8 cellular contexts compared by ENCODE assay signal in genomic region chr11:65586676-65587075, GRCh38. TPM values are rescaled to one million over a fixed set of nuclear protein-coding genes. Genes with fewer than 3 reads are reported as not detected.
DNase-seq lines count a peak whose midpoint lies in the region; ATAC-seq, FAIRE-seq and TF ChIP-seq lines count a peak whose summit lies in the region.

No MANE protein-coding gene starts in this region.

- no peak for ATAC-seq in activated CD8-positive, alpha-beta memory T cell treated with anti-CD3 and anti-CD28 coated beads, Interleukin-2, amount 10 ng/mL, durations not matched to agents 7 days and 5 days
- no peak for ATAC-seq in thoracic aorta (ENCODE audit: insufficient number of reproducible peaks, low FRiP score, low read depth)
- no peak for ATAC-seq in GM18867 (IDR thresholded peaks at IDR 0.05; ENCODE audit: unreplicated experiment)

- H3K27ac Mint-ChIP-seq in activated CD8-positive, alpha-beta memory T cell treated with anti-CD3 and anti-CD28 coated beads, Interleukin-2, amount 10 ng/mL, durations not matched to agents 7 days and 5 days = peak overlapping the region; percentile 60
- peak overlapping the region; percentile 25 for H3K27ac Mint-ChIP-seq in activated T-helper 2 cell treated with anti-CD3 and anti-CD28 coated beads, Interferon-gamma antibody, Interleukin-2, Interleukin-4, amounts not matched to agents 10 μg/mL and 5 μg/mL and 100 μg/mL, durations not matched to agents 14 hours and 24 hours and 36 hours

- H3K27me3 ChIP-seq in right atrium auricular region (no peaks in the 10 kb centered on the region), thoracic aorta (replicated peaks; ENCODE audit: insufficient read depth) (no peaks in the 10 kb centered on the region)

- H3K4me1 ChIP-seq in right atrium auricular region (peaks cover 0 to 49% of the 10 kb centered on the region in 2 donors), thoracic aorta (ENCODE audit: control insufficient read depth in 1 of 2, low read depth in 2 of 2) (peaks cover 24 to 36% of the 10 kb centered on the region in 2 donors)

- no peaks in the 10 kb centered on the region for H3K9me3 ChIP-seq in right atrium auricular region
- H3K9me3 ChIP-seq in thoracic aorta = no peaks in the 10 kb centered on the region

- H3K4me3 ChIP-seq in right atrium auricular region = no peak overlapping the region
- H3K4me3 ChIP-seq in thoracic aorta = peak overlapping the region; percentile 39

- intact Hi-C loops in activated T-helper 2 cell treated with anti-CD3 and anti-CD28 coated beads, Interferon-gamma antibody, Interleukin-2, Interleukin-4, amounts not matched to agents 10 μg/mL and 5 μg/mL and 100 μg/mL, durations not matched to agents 14 hours and 24 hours and 36 hours (cut with micrococcal nuclease) = no loop called here

- no peak for TF ChIP-seq CTCF in right atrium auricular region (IDR thresholded peaks at IDR 0.05)
- TF ChIP-seq CTCF in thoracic aorta (IDR thresholded peaks at IDR 0.05) = no peak
- TF ChIP-seq CTCF in D721Med (IDR thresholded peaks at IDR 0.05; ENCODE audit: insufficient read depth, missing control alignments) = no peak

- H3K27me3 Mint-ChIP-seq in activated CD8-positive, alpha-beta memory T cell treated with anti-CD3 and anti-CD28 coated beads, Interleukin-2, amount 10 ng/mL, durations not matched to agents 7 days and 5 days = no peaks in the 10 kb centered on the region
- no peaks in the 10 kb centered on the region for H3K27me3 Mint-ChIP-seq in activated T-helper 2 cell treated with anti-CD3 and anti-CD28 coated beads, Interferon-gamma antibody, Interleukin-2, Interleukin-4, amounts not matched to agents 10 μg/mL and 5 μg/mL and 100 μg/mL, durations not matched to agents 14 hours and 24 hours and 36 hours (ENCODE audit: low read depth)

- H3K9me3 Mint-ChIP-seq in activated CD8-positive, alpha-beta memory T cell treated with anti-CD3 and anti-CD28 coated beads, Interleukin-2, amount 10 ng/mL, durations not matched to agents 7 days and 5 days (ENCODE audit: low read depth) = no peaks in the 10 kb centered on the region
- no peaks in the 10 kb centered on the region for H3K9me3 Mint-ChIP-seq in activated T-helper 2 cell treated with anti-CD3 and anti-CD28 coated beads, Interferon-gamma antibody, Interleukin-2, Interleukin-4, amounts not matched to agents 10 μg/mL and 5 μg/mL and 100 μg/mL, durations not matched to agents 14 hours and 24 hours and 36 hours

- H3K27ac ChIP-seq in right atrium auricular region (peak overlapping the region; percentile 42 to 70), thoracic aorta (peak overlapping the region; percentile 75 to 85)

- no peak for DNase-seq in activated CD8-positive, alpha-beta memory T cell treated with anti-CD3 and anti-CD28 coated beads, Interleukin-2, amount 10 ng/mL, durations not matched to agents 7 days and 5 days
- DNase-seq in activated CD8-positive, alpha-beta memory T cell treated with anti-CD3 and anti-CD28 coated beads, Interleukin-2, amount 50 U/mL, for 48 hours = no peak
- DNase-seq in activated T-helper 2 cell treated with anti-CD3 and anti-CD28 coated beads, Interferon-gamma antibody, Interleukin-2, Interleukin-4, amounts not matched to agents 10 μg/mL and 5 μg/mL and 100 μg/mL, durations not matched to agents 14 hours and 24 hours and 36 hours (ENCODE audit: low spot score) = no peak
- DNase-seq in right atrium auricular region (ENCODE audit: low spot score) (no peak), thoracic aorta (ENCODE audit: low spot score) (no peak), D721Med (ENCODE audit: insufficient read length, low spot score) (no peak)
- DNase-seq in stimulated activated CD4-positive, alpha-beta T cell treated with anti-CD3 and anti-CD28 coated beads, Interleukin-4, amount 100 ng/mL, for 1 hour = no peak

- peaks cover 57% of the 10 kb centered on the region for H3K4me1 Mint-ChIP-seq in activated CD8-positive, alpha-beta memory T cell treated with anti-CD3 and anti-CD28 coated beads, Interleukin-2, amount 10 ng/mL, durations not matched to agents 7 days and 5 days
- peaks cover 37% of the 10 kb centered on the region for H3K4me1 Mint-ChIP-seq in activated T-helper 2 cell treated with anti-CD3 and anti-CD28 coated beads, Interferon-gamma antibody, Interleukin-2, Interleukin-4, amounts not matched to agents 10 μg/mL and 5 μg/mL and 100 μg/mL, durations not matched to agents 14 hours and 24 hours and 36 hours (ENCODE audit: low read depth)

- peaks cover 33% of the 10 kb centered on the region for H3K36me3 ChIP-seq in right atrium auricular region
- H3K36me3 ChIP-seq in thoracic aorta = peaks cover 49% of the 10 kb centered on the region

- H3K36me3 Mint-ChIP-seq in activated CD8-positive, alpha-beta memory T cell treated with anti-CD3 and anti-CD28 coated beads, Interleukin-2, amount 10 ng/mL, durations not matched to agents 7 days and 5 days = peaks cover 28% of the 10 kb centered on the region
- H3K36me3 Mint-ChIP-seq in activated T-helper 2 cell treated with anti-CD3 and anti-CD28 coated beads, Interferon-gamma antibody, Interleukin-2, Interleukin-4, amounts not matched to agents 10 μg/mL and 5 μg/mL and 100 μg/mL, durations not matched to agents 14 hours and 24 hours and 36 hours (ENCODE audit: low read depth) = peaks cover 70% of the 10 kb centered on the region

- FAIRE-seq in D721Med (lab: Jason Lieb, UNC) = no peak

- H3K4me3 Mint-ChIP-seq in activated CD8-positive, alpha-beta memory T cell treated with anti-CD3 and anti-CD28 coated beads, Interleukin-2, amount 10 ng/mL, durations not matched to agents 7 days and 5 days = no peak overlapping the region
- peak overlapping the region; percentile 17 for H3K4me3 Mint-ChIP-seq in activated T-helper 2 cell treated with anti-CD3 and anti-CD28 coated beads, Interferon-gamma antibody, Interleukin-2, Interleukin-4, amounts not matched to agents 10 μg/mL and 5 μg/mL and 100 μg/mL, durations not matched to agents 14 hours and 24 hours and 36 hours (ENCODE audit: low read depth)

- CTCF ChIA-PET in activated CD8-positive, alpha-beta memory T cell treated with anti-CD3 and anti-CD28 coated beads, Interleukin-2, amount 10 ng/mL, durations not matched to agents 7 days and 5 days (lab: Charles Lee) = interaction anchor here (0.7 to 12.7 kb wide), 10 partner anchors 9 to 723 kb away, joined by 3 to 209 read pairs (median 7); partner anchors contain the start of genes CAPN1, EHBP1L1, FAM89B and MAP3K11

RNA-seq across cellular contexts. Expression of gene KCNK7, which starts 8.9 kb away (rescaled TPM):
- 1 to 10 TPM in 1 of 2 experiments, under 1 TPM in 1; 0.80 to 1.1 TPM for total RNA-seq in activated CD8-positive, alpha-beta memory T cell treated with anti-CD3 and anti-CD28 coated beads, Interleukin-2, amount 10 ng/mL, durations not matched to agents 7 days and 5 days
- 0.78 and 2.0 TPM in 2 replicates for total RNA-seq in activated T-helper 2 cell treated with anti-CD3 and anti-CD28 coated beads, Interferon-gamma antibody, Interleukin-2, Interleukin-4, amounts not matched to agents 10 μg/mL and 5 μg/mL and 100 μg/mL, durations not matched to agents 14 hours and 24 hours and 36 hours
- total RNA-seq in right atrium auricular region (under 1 TPM in 1 of 2 donors, not detected in 1; 0.39 TPM), thoracic aorta (under 1 TPM in 1 of 2 donors, not detected in 1; 0.95 TPM)

RNA-seq across cellular contexts. Expression of gene EHBP1L1, which starts 10.8 kb away (rescaled TPM):
- total RNA-seq in activated CD8-positive, alpha-beta memory T cell treated with anti-CD3 and anti-CD28 coated beads, Interleukin-2, amount 10 ng/mL, durations not matched to agents 7 days and 5 days = 100 to 1,000 TPM; 138 to 140 TPM
- total RNA-seq in activated T-helper 2 cell treated with anti-CD3 and anti-CD28 coated beads, Interferon-gamma antibody, Interleukin-2, Interleukin-4, amounts not matched to agents 10 μg/mL and 5 μg/mL and 100 μg/mL, durations not matched to agents 14 hours and 24 hours and 36 hours = 163 and 168 TPM in 2 replicates
- total RNA-seq in right atrium auricular region (10 to 100 TPM; 20.5 to 85.3 TPM), thoracic aorta (100 to 1,000 TPM; 286 to 395 TPM)

RNA-seq across cellular contexts. Expression of gene FAM89B, which starts 14.3 kb away (rescaled TPM):
- 10 to 100 TPM; 36.6 to 54.2 TPM for total RNA-seq in activated CD8-positive, alpha-beta memory T cell treated with anti-CD3 and anti-CD28 coated beads, Interleukin-2, amount 10 ng/mL, durations not matched to agents 7 days and 5 days
- 31.5 and 32.0 TPM in 2 replicates for total RNA-seq in activated T-helper 2 cell treated with anti-CD3 and anti-CD28 coated beads, Interferon-gamma antibody, Interleukin-2, Interleukin-4, amounts not matched to agents 10 μg/mL and 5 μg/mL and 100 μg/mL, durations not matched to agents 14 hours and 24 hours and 36 hours
- total RNA-seq in right atrium auricular region (10 to 100 TPM; 25.7 to 51.0 TPM), thoracic aorta (100 to 1,000 TPM in 1 of 2 donors, 10 to 100 TPM in 1; 53.3 to 127 TPM)

RNA-seq across cellular contexts. Expression of gene ZNRD2, which starts 16.4 kb away (rescaled TPM):
- 10 to 100 TPM; 42.1 to 45.5 TPM for total RNA-seq in activated CD8-positive, alpha-beta memory T cell treated with anti-CD3 and anti-CD28 coated beads, Interleukin-2, amount 10 ng/mL, durations not matched to agents 7 days and 5 days
- 63.6 and 63.8 TPM in 2 replicates for total RNA-seq in activated T-helper 2 cell treated with anti-CD3 and anti-CD28 coated beads, Interferon-gamma antibody, Interleukin-2, Interleukin-4, amounts not matched to agents 10 μg/mL and 5 μg/mL and 100 μg/mL, durations not matched to agents 14 hours and 24 hours and 36 hours
- total RNA-seq in right atrium auricular region = 10 to 100 TPM; 36.1 to 50.6 TPM
- 10 to 100 TPM; 38.4 to 51.7 TPM for total RNA-seq in thoracic aorta

RNA-seq across cellular contexts. Expression of gene MAP3K11, which starts 27.3 kb away (rescaled TPM):
- total RNA-seq in activated CD8-positive, alpha-beta memory T cell treated with anti-CD3 and anti-CD28 coated beads, Interleukin-2, amount 10 ng/mL, durations not matched to agents 7 days and 5 days = 10 to 100 TPM; 71.0 to 73.3 TPM
- total RNA-seq in activated T-helper 2 cell treated with anti-CD3 and anti-CD28 coated beads, Interferon-gamma antibody, Interleukin-2, Interleukin-4, amounts not matched to agents 10 μg/mL and 5 μg/mL and 100 μg/mL, durations not matched to agents 14 hours and 24 hours and 36 hours = 84.6 and 88.6 TPM in 2 replicates
- total RNA-seq in right atrium auricular region (10 to 100 TPM; 21.1 to 30.5 TPM), thoracic aorta (10 to 100 TPM; 48.3 to 62.8 TPM)
